Comparison of ENCODE assay signal across 8 cellular contexts in genomic region chr20:44475694-44476560, GRCh38. TPM values are rescaled to one million over a fixed set of nuclear protein-coding genes. Genes with fewer than 3 reads are reported as not detected.
DNase-seq lines count a peak whose midpoint lies in the region; ATAC-seq and TF ChIP-seq lines count a peak whose summit lies in the region.

Gene TTPAL, plus strand, starts transcription at chr20:44475874. Its CDS starts 4,126 bp downstream, at chr20:44480000.

- ATAC-seq in GM21576 (IDR thresholded peaks at IDR 0.05; ENCODE audit: unreplicated experiment): peak; percentile 92

- peak; percentile 99 for TF ChIP-seq POLR2A in erythroblast (IDR thresholded peaks at IDR 0.05; ENCODE audit: low read length)

- peaks cover 14% of the 10 kb centered on the region for H3K4me1 ChIP-seq in mucosa of stomach (ENCODE audit: control insufficient read depth, insufficient read depth, low read length)

- no peaks in the 10 kb centered on the region for H3K27me3 ChIP-seq in mucosa of stomach (ENCODE audit: control insufficient read depth, insufficient read depth, low read length)

- H3K4me3 Mint-ChIP-seq in IgD-negative memory B cell: peak within 1 kb of the TSS; percentile 94 to 97 (median 96)

- no peaks in the 10 kb centered on the region for H3K36me3 ChIP-seq in mucosa of stomach (ENCODE audit: control insufficient read depth, insufficient read depth, low read length)

- no peaks in the 10 kb centered on the region for H3K36me3 Mint-ChIP-seq in IgD-negative memory B cell

- peak within 1 kb of the TSS; percentile 99 for H3K9ac ChIP-seq in mucosa of stomach (ENCODE audit: low read length)

- H3K9me3 Mint-ChIP-seq in IgD-negative memory B cell: no peaks in the 10 kb centered on the region

- H3K4me1 Mint-ChIP-seq in IgD-negative memory B cell: peaks cover 15 to 44% (median 30%) of the 10 kb centered on the region in 3 donors

- no peaks in the 10 kb centered on the region for H3K9me3 ChIP-seq in mucosa of stomach (ENCODE audit: control insufficient read depth, low read length)

- peak within 1 kb of the TSS; percentile 95 for H3K4me3 ChIP-seq in mucosa of stomach (ENCODE audit: low read length)

- H3K27me3 Mint-ChIP-seq in IgD-negative memory B cell: peaks cover 2% of the 10 kb centered on the region

- DNase-seq in DMS114 treated with DMSO at 0.1 percent for 48 hours (lab: John Stamatoyannopoulos, UW; ENCODE audit: unreplicated experiment): peak; percentile 35
- peak; percentile 61 for DNase-seq in OCI-M2 (lab: John Stamatoyannopoulos, UW; ENCODE audit: unreplicated experiment)
- DNase-seq in activated T-cell treated with anti-CD3 and anti-CD28 coated beads for 48 hours (ENCODE audit: low read depth): peak; percentile 93
- DNase-seq in erythroblast (lab: John Stamatoyannopoulos, UW): peak; percentile 95 to 96
- peak; percentile 94 for DNase-seq in stimulated activated CD8-positive, alpha-beta memory T cell treated with anti-CD3 and anti-CD28 coated beads, Interleukin-4, amount 100 ng/mL, for 48 hours

- peak within 1 kb of the TSS; percentile 95 to 97 (median 97) for H3K27ac Mint-ChIP-seq in IgD-negative memory B cell

RNA-seq across cellular contexts. Expression of gene TTPAL, which starts in this region (rescaled TPM):
- 11.3 TPM for polyA plus RNA-seq in IgD-negative memory B cell

Comparison
In these comparisons a context has a peak if more than half of its experiments do, and no peak if none do; other contexts are left out.
1. Peak in every context shown above with its lines: DNase-seq, ATAC-seq and H3K4me3 ChIP-seq.
2. DNase-seq: peak in every context shown above with its lines; median percentile 96 in erythroblast; 94 in stimulated activated CD8-positive, alpha-beta memory T cell treated with anti-CD3 and anti-CD28 coated beads, Interleukin-4, amount 100 ng/mL, for 48 hours; 93 in activated T-cell treated with anti-CD3 and anti-CD28 coated beads for 48 hours; 61 in OCI-M2; 35 in DMS114 treated with DMSO at 0.1 percent for 48 hours.